Comparison of ENCODE assay signal across 8 cellular contexts in the genomic region with DNA sequence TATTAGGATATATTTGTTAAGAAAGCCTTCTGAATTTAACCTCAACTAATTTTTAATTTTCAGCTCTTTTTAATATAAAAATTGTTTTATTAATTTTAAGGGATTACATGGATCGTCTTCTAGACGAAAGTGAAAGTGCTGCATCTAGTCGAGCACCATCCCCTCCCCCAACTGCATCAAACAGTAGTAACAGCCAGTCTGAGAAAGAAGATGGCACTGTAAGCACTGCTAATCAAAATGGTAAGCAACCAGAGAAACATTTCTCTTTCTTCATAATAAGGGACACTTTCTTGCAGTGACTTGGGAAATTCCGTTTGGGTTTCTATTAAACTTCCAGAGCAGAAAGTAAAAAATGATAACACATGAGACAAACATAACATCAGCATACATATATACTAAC. TPM values are rescaled to one million over a fixed set of nuclear protein-coding genes. Genes with fewer than 3 reads are reported as not detected.
DNase-seq lines count a peak whose midpoint lies in the region; ATAC-seq and TF ChIP-seq lines count a peak whose summit lies in the region.

No MANE protein-coding gene starts in this region.

- H3K27ac ChIP-seq in OCI-LY3 (ENCODE audit: low read length) (no peak overlapping the region), SJCRH30 (no peak overlapping the region)
- peak overlapping the region; percentile 78 for H3K27ac ChIP-seq in naive thymus-derived CD4-positive, alpha-beta T cell (ENCODE audit: low read depth, low read length)

- POLR2A ChIA-PET in naive thymus-derived CD4-positive, alpha-beta T cell (lab: Charles Lee): interaction anchor here (1.2 to 1.7 kb wide), 2 partner anchors 8 to 57 kb away, joined by 5 to 8 read pairs; partner anchors contain the start of genes DNAI4 and MIER1

- H3K36me3 Mint-ChIP-seq in naive thymus-derived CD4-positive, alpha-beta T cell: peaks cover 9 to 32% (median 20%) of the 10 kb centered on the region in 5 donors

- ATAC-seq in naive thymus-derived CD4-positive, alpha-beta T cell: peak; percentile 93
- no peak for ATAC-seq in esophagus mucosa

- H3K27me3 ChIP-seq in OCI-LY3 (ENCODE audit: low read depth, low read length) (no peaks in the 10 kb centered on the region), SJCRH30 (no peaks in the 10 kb centered on the region)
- H3K27me3 ChIP-seq in naive thymus-derived CD4-positive, alpha-beta T cell (ENCODE audit: control insufficient read depth in 2 of 2, insufficient read depth in 2 of 2, low read length in 2 of 2): no peaks in the 10 kb centered on the region

- CTCF ChIA-PET in naive thymus-derived CD4-positive, alpha-beta T cell (lab: Charles Lee): interaction anchor here (0.6 to 1.6 kb wide), 9 partner anchors 13 to 256 kb away, joined by 3 to 6 read pairs (median 3); partner anchors contain the start of gene SLC35D1

- no peak for TF ChIP-seq CTCF in OCI-LY3 (IDR thresholded peaks at IDR 0.05; ENCODE audit: low read depth, low read length)
- TF ChIP-seq CTCF in cardiac fibroblast (IDR thresholded peaks at IDR 0.05; ENCODE audit: low read depth, low read length): no peak

- no peak overlapping the region for H2AFZ ChIP-seq in OCI-LY3 (ENCODE audit: low read depth, low read length)

- H3K4me3 ChIP-seq in OCI-LY3 (ENCODE audit: low read length): peak overlapping the region; percentile 55
- peak overlapping the region in 1 of 2 donors; percentile 22 for H3K4me3 ChIP-seq in cardiac fibroblast (replicated peaks in 1 of 2; ENCODE audit: low read depth in 2 of 2, low read length in 2 of 2)
- H3K4me3 ChIP-seq in naive thymus-derived CD4-positive, alpha-beta T cell (ENCODE audit: low read length): peak overlapping the region; percentile 22
- H3K4me3 ChIP-seq in SJCRH30: no peak overlapping the region

- H3K27me3 Mint-ChIP-seq in naive thymus-derived CD4-positive, alpha-beta T cell: no peaks in the 10 kb centered on the region

- intact Hi-C loops in naive thymus-derived CD4-positive, alpha-beta T cell (cut with micrococcal nuclease): loop anchor here (1.0 to 5.0 kb wide), 12 partner anchors 11 to 451 kb away; partner anchors contain the start of genes SLC35D1 (in 2 of the 2) and SERBP1 (in 1 of the 2)

- peak overlapping the region; percentile 55 for H3K4me2 ChIP-seq in OCI-LY3 (ENCODE audit: low read length)

- DNase-seq in ACHN: peak; percentile 60
- DNase-seq in cardiac fibroblast (ENCODE audit: low read depth in 2 of 2): peak; percentile 18 to 53
- peak in 7 of 9 donors; percentile 52 to 78 (median 69) for DNase-seq in naive thymus-derived CD4-positive, alpha-beta T cell
- DNase-seq in SJCRH30: no peak
- no peak for DNase-seq in kidney glomerular epithelial cell (lab: John Stamatoyannopoulos, UW)
- no peak for DNase-seq in SW480 (ENCODE audit: low spot score)

- in situ Hi-C loops in ACHN (cut with HindIII; ENCODE audit: low pct_ligation_motif_present, low pct_unique_long_range_greater_than_20kb, low sequenced_read_pairs): no loop called here

- peaks cover 22% of the 10 kb centered on the region; the same call in 1 of the 2 replicates for H4K20me1 ChIP-seq in OCI-LY3 (ENCODE audit: insufficient read depth, low read length)

- H3K36me3 ChIP-seq in OCI-LY3 (replicated peaks; ENCODE audit: low read depth, low read length) (peaks cover 36% of the 10 kb centered on the region), SJCRH30 (peaks cover 73% of the 10 kb centered on the region)
- H3K36me3 ChIP-seq in naive thymus-derived CD4-positive, alpha-beta T cell (ENCODE audit: control insufficient read depth in 2 of 3, insufficient read depth in 3 of 3, low read length in 3 of 3): peaks cover 20 to 37% (median 25%) of the 10 kb centered on the region in 3 experiments

- peak overlapping the region; percentile 64 to 84 (median 80) for H3K4me3 Mint-ChIP-seq in naive thymus-derived CD4-positive, alpha-beta T cell

- peaks cover 48% of the 10 kb centered on the region for H3K4me1 ChIP-seq in OCI-LY3 (ENCODE audit: low read length)
- H3K4me1 ChIP-seq in naive thymus-derived CD4-positive, alpha-beta T cell (ENCODE audit: control insufficient read depth in 2 of 2, insufficient read depth in 2 of 2, low read length in 2 of 2): peaks cover 0 to 8% of the 10 kb centered on the region in 2 donors
- no peaks in the 10 kb centered on the region for H3K4me1 ChIP-seq in SJCRH30

- H3K79me2 ChIP-seq in OCI-LY3 (ENCODE audit: low read length): no peaks in the 10 kb centered on the region

- H3K27ac Mint-ChIP-seq in naive thymus-derived CD4-positive, alpha-beta T cell: peak overlapping the region; percentile 83 to 94 (median 93)

- no peak overlapping the region for H3K9ac ChIP-seq in OCI-LY3 (ENCODE audit: low read length)

- H3K9me3 ChIP-seq in OCI-LY3 (ENCODE audit: insufficient read depth, low read length) (no peaks in the 10 kb centered on the region), SJCRH30 (replicated peaks) (no peaks in the 10 kb centered on the region)
- H3K9me3 ChIP-seq in naive thymus-derived CD4-positive, alpha-beta T cell (ENCODE audit: control insufficient read depth in 2 of 3, low read length in 3 of 3): no peaks in the 10 kb centered on the region

- peaks cover 6 to 48% (median 37%) of the 10 kb centered on the region in 7 donors for H3K4me1 Mint-ChIP-seq in naive thymus-derived CD4-positive, alpha-beta T cell

- H3K9me3 Mint-ChIP-seq in naive thymus-derived CD4-positive, alpha-beta T cell: no peaks in the 10 kb centered on the region

RNA-seq across cellular contexts. Expression of gene MIER1, which starts 56.9 kb away (rescaled TPM):
- 10 to 100 TPM; 51.5 to 73.6 (median 70.9) TPM for total RNA-seq in naive thymus-derived CD4-positive, alpha-beta T cell
- polyA plus RNA-seq in naive thymus-derived CD4-positive, alpha-beta T cell: 10 to 100 TPM; 35.8 to 48.2 TPM
- total RNA-seq in SJCRH30 (2014; rRNA removed; shearing (Covaris generic)): 32.9 and 39.3 TPM in 2 replicates
- total RNA-seq in esophagus mucosa: 17.1 TPM

RNA-seq across cellular contexts. Expression of gene DNAI4, which starts 57.0 kb away (rescaled TPM):
- total RNA-seq in naive thymus-derived CD4-positive, alpha-beta T cell: 10 to 100 TPM in 1 of 5 experiments, 1 to 10 TPM in 4; 1.3 to 10.7 (median 9.7) TPM
- 1 to 10 TPM; 2.2 to 2.3 TPM for polyA plus RNA-seq in naive thymus-derived CD4-positive, alpha-beta T cell
- total RNA-seq in SJCRH30 (2014; rRNA removed; shearing (Covaris generic)): 0.32 and 0.68 TPM in 2 replicates
- total RNA-seq in esophagus mucosa: 0.56 TPM

Comparison
In these comparisons a context has a peak if more than half of its experiments do, and no peak if none do; other contexts are left out.
1. DNase-seq: peak in ACHN (single experiment), cardiac fibroblast (2 of 2) and naive thymus-derived CD4-positive, alpha-beta T cell (7 of 9); none in SJCRH30 (0 of 2), kidney glomerular epithelial cell (single experiment) and SW480 (single experiment).